In the genomic region with DNA sequence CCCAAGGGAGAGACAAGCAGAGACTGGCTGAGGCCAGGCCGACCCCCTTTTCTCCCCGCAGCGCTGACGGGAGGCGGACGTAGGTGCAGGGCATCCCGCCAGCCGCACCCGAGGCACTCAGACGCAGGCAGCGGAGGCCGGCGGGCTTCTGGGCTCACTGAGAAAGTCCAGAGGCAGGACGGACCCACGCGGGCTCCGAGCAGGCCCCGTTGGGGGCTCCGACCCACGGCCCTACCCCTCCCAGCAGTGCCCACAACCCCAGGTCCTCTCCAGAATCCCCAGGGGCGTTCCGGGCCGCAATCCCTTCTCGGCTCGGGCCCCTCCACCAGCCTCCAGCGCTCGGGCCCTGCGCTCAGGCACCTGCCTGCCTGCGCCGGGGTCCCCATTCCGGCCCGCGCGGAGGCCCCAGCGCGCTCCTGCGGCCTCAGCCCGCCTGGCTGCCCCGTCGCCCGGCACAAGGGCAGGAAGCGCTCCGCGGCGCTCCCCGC, we compare ENCODE assay signal across 8 cellular contexts. TPM values are rescaled to one million over a fixed set of nuclear protein-coding genes. Genes with fewer than 3 reads are reported as not detected.
DNase-seq lines count a peak whose midpoint lies in the region; ATAC-seq, FAIRE-seq and TF ChIP-seq lines count a peak whose summit lies in the region.

No MANE protein-coding gene starts in this region.

- peaks cover 52% of the 10 kb centered on the region for H3K79me2 ChIP-seq in OCI-LY7 (ENCODE audit: insufficient read depth, low read depth, low read length)

- peak overlapping the region; percentile 82 for H3K14ac ChIP-seq in neuronal stem cell (ENCODE audit: low read length)

- TF ChIP-seq CTCF in OCI-LY7 (conservative IDR thresholded peaks at IDR 0.05; ENCODE audit: low read length) (no peak), tibial artery (IDR thresholded peaks at IDR 0.05) (no peak)

- H3K27ac ChIP-seq in OCI-LY7 (ENCODE audit: low read depth, low read length, poor library complexity, severe bottlenecking) (peak overlapping the region; percentile 85), neuronal stem cell (replicated peaks; ENCODE audit: low read length) (peak overlapping the region; percentile 80), tibial artery (peak overlapping the region; percentile 88 to 99)

- H3K4me3 ChIP-seq in OCI-LY7 (ENCODE audit: low read depth, low read length, poor library complexity, severe bottlenecking) (peak overlapping the region; percentile 90), neuronal stem cell (ENCODE audit: low read length in 2 of 2) (peak overlapping the region; percentile 84 to 100), tibial artery (peak overlapping the region; percentile 68 to 100)

- peaks cover 38% of the 10 kb centered on the region for H3K4me1 ChIP-seq in OCI-LY7 (ENCODE audit: insufficient read depth, low read length, poor library complexity, severe bottlenecking)
- H3K4me1 ChIP-seq in neuronal stem cell (ENCODE audit: control insufficient read depth in 2 of 2, insufficient read depth in 1 of 2, low read depth in 1 of 2, low read length in 2 of 2): peaks cover 5% of the 10 kb centered on the region in 2 donors
- peaks cover 0 to 40% (median 25%) of the 10 kb centered on the region in 4 donors for H3K4me1 ChIP-seq in tibial artery

- H3K36me3 ChIP-seq in OCI-LY7 (ENCODE audit: insufficient read depth, low read length) (peaks cover 39% of the 10 kb centered on the region), neuronal stem cell (replicated peaks in 1 of 2; ENCODE audit: control insufficient read depth in 2 of 2, insufficient read depth in 2 of 2, low read length in 2 of 2) (peaks cover 0 to 23% of the 10 kb centered on the region in 2 donors), tibial artery (peaks cover 0 to 6% (median 0%) of the 10 kb centered on the region in 3 donors)

- ATAC-seq in GM19035 (IDR thresholded peaks at IDR 0.05; ENCODE audit: unreplicated experiment): peak; percentile 34
- ATAC-seq in HG03342 (IDR thresholded peaks at IDR 0.05; ENCODE audit: unreplicated experiment): peak; percentile 24

- peak overlapping the region; percentile 98 for H3K9ac ChIP-seq in neuronal stem cell (ENCODE audit: low read depth, low read length, poor library complexity)

- H3K36me3 Mint-ChIP-seq in activated naive CD4-positive, alpha-beta T cell treated with anti-CD3 and anti-CD28 coated beads for 36 hours (ENCODE audit: low read depth): no peaks in the 10 kb centered on the region

- H3K9me3 ChIP-seq in OCI-LY7 (ENCODE audit: low read length) (no peaks in the 10 kb centered on the region), neuronal stem cell (replicated peaks in 1 of 2; ENCODE audit: control insufficient read depth in 2 of 2, insufficient read depth in 1 of 2, low read depth in 1 of 2, low read length in 2 of 2) (no peaks in the 10 kb centered on the region), tibial artery (no peaks in the 10 kb centered on the region)

- H3K27ac Mint-ChIP-seq in activated naive CD4-positive, alpha-beta T cell treated with anti-CD3 and anti-CD28 coated beads for 36 hours: peak overlapping the region; percentile 11

- BruUV-seq in OCI-LY7 (replicated peaks; lab: Mats Ljungman, UMichigan): no TSS peak

- no peaks in the 10 kb centered on the region for H3K9me2 ChIP-seq in OCI-LY7 (ENCODE audit: insufficient read depth, low read length)

- peak overlapping the region; percentile 96 for H2BK5ac ChIP-seq in neuronal stem cell (ENCODE audit: low read length)

- no peaks in the 10 kb centered on the region for H3K27me3 ChIP-seq in neuronal stem cell (ENCODE audit: control insufficient read depth in 3 of 3, insufficient read depth in 3 of 3, low read depth in 1 of 3, low read length in 3 of 3)
- no peaks in the 10 kb centered on the region for H3K27me3 ChIP-seq in tibial artery

- peak overlapping the region; percentile 47 for H2BK120ac ChIP-seq in neuronal stem cell (ENCODE audit: low read depth, low read length)

- H4K8ac ChIP-seq in neuronal stem cell (ENCODE audit: low read depth, low read length): no peak overlapping the region

- H2AFZ ChIP-seq in OCI-LY7 (ENCODE audit: low read length) (peak overlapping the region; percentile 13; the same call in 1 of the 2 replicates), neuronal stem cell (ENCODE audit: low read length) (peak overlapping the region; percentile 94)

- no CpG with 5 or more reads among the region's 46 CpGs for WGBS in neuronal stem cell (ENCODE audit: extremely low coverage in 2 of 2, insufficient read length in 2 of 2, insufficient replicate concordance in 1 of 2), 2 donors

- peaks cover 30% of the 10 kb centered on the region for H3K4me1 Mint-ChIP-seq in activated naive CD4-positive, alpha-beta T cell treated with anti-CD3 and anti-CD28 coated beads for 36 hours (ENCODE audit: low read depth)

- peaks cover 6% of the 10 kb centered on the region for H3K79me1 ChIP-seq in neuronal stem cell (ENCODE audit: low read depth, low read length)

- no peak overlapping the region for H2BK12ac ChIP-seq in neuronal stem cell (ENCODE audit: low read length)

- CTCF ChIA-PET in OCI-LY7 (lab: Charles Lee; ENCODE audit: unreplicated experiment): no interaction called here
- CTCF ChIA-PET in activated naive CD4-positive, alpha-beta T cell treated with anti-CD3 and anti-CD28 coated beads for 36 hours (lab: Charles Lee): interaction anchor here (0.8 kb wide), 1 partner anchor 18 kb away, joined by 3 read pairs; no protein-coding TSS in a partner anchor

- H3K4me3 Mint-ChIP-seq in activated naive CD4-positive, alpha-beta T cell treated with anti-CD3 and anti-CD28 coated beads for 36 hours: peak overlapping the region; percentile 84

- no peaks in the 10 kb centered on the region for H3K27me3 Mint-ChIP-seq in activated naive CD4-positive, alpha-beta T cell treated with anti-CD3 and anti-CD28 coated beads for 36 hours (ENCODE audit: low read depth)

- peak overlapping the region; percentile 98 for H3K18ac ChIP-seq in neuronal stem cell (ENCODE audit: low read length)

- H3K4ac ChIP-seq in neuronal stem cell (ENCODE audit: low read length): no peak overlapping the region

- peak overlapping the region; percentile 75 for H3K4me2 ChIP-seq in OCI-LY7 (ENCODE audit: low read length)
- peak overlapping the region; percentile 51 for H3K4me2 ChIP-seq in neuronal stem cell (ENCODE audit: insufficient read depth, low read length, poor library complexity, severe bottlenecking)

- intact Hi-C loops in OCI-LY7 (cut with micrococcal nuclease; ENCODE audit: unreplicated experiment): loop anchor here (2.0 to 10.0 kb wide), 5 partner anchors 35 to 317 kb away; partner anchors contain the start of gene SUB1
- intact Hi-C loops in activated naive CD4-positive, alpha-beta T cell treated with anti-CD3 and anti-CD28 coated beads for 36 hours (cut with micrococcal nuclease): loop anchor here (1.0 to 5.0 kb wide), 3 partner anchors 8 to 1129 kb away; partner anchors contain the start of gene TARS1
- intact Hi-C loops in tibial artery (cut with DNase I; ENCODE audit: low total_unique reads): loop anchor here (10.0 kb wide), 1 partner anchor 77 kb away; no protein-coding TSS in a partner anchor

- peak overlapping the region; percentile 37 for H2BK15ac ChIP-seq in neuronal stem cell (ENCODE audit: low read length)

- H3K9me3 Mint-ChIP-seq in activated naive CD4-positive, alpha-beta T cell treated with anti-CD3 and anti-CD28 coated beads for 36 hours: no peaks in the 10 kb centered on the region

- H2AK5ac ChIP-seq in neuronal stem cell (ENCODE audit: low read depth, low read length): no peak overlapping the region

- H4K20me1 ChIP-seq in OCI-LY7 (ENCODE audit: insufficient read depth, low read length): peaks cover 21% of the 10 kb centered on the region; the same call in 1 of the 2 replicates

- H4K91ac ChIP-seq in neuronal stem cell (ENCODE audit: low read depth, low read length, poor library complexity): no peak overlapping the region

- peak overlapping the region; percentile 83 for H3K23ac ChIP-seq in neuronal stem cell (ENCODE audit: low read depth, low read length, poor library complexity)

- FAIRE-seq in frontal cortex (lab: Jason Lieb, UNC): no peak

- DNase-seq in Ammon's horn (ENCODE audit: low spot score) (peak; percentile 50), OCI-LY7 (ENCODE audit: low spot score) (peak; percentile 73), frontal cortex (ENCODE audit: low spot score in 2 of 2) (peak; percentile 28 to 32), neuronal stem cell (ENCODE audit: low spot score) (peak; percentile 47), tibial artery (peak; percentile 64 to 84)
- peak; percentile 56 for DNase-seq in activated naive CD4-positive, alpha-beta T cell treated with anti-CD3 and anti-CD28 coated beads for 36 hours

- POLR2A ChIA-PET in OCI-LY7 (lab: Charles Lee): interaction anchor here (0.6 kb wide), 1 partner anchor 146 kb away, joined by 3 read pairs; no protein-coding TSS in a partner anchor

RNA-seq across cellular contexts. Expression of gene MTMR12, which starts 0.5 kb away (rescaled TPM):
- total RNA-seq in OCI-LY7 (2014; rRNA removed; shearing (Covaris generic)): 32.5 and 33.6 TPM in 2 replicates
- total RNA-seq in OCI-LY7 (2022) (71.7 and 71.9 TPM in 2 replicates), frontal cortex (16.7 TPM)
- total RNA-seq in activated naive CD4-positive, alpha-beta T cell treated with anti-CD3 and anti-CD28 coated beads for 36 hours: 10 to 100 TPM; 14.1 to 16.0 TPM
- 14.2 TPM for polyA plus RNA-seq in neuronal stem cell (2013, experiment 1 of 2)
- 14.8 TPM for polyA plus RNA-seq in neuronal stem cell (2013, experiment 2 of 2)

Comparison
In these comparisons a context has a peak if more than half of its experiments do, and no peak if none do; other contexts are left out.
1. Peak in every context shown above with its lines: DNase-seq, ATAC-seq, H3K4me3 ChIP-seq and H3K27ac ChIP-seq.